ENCODE assay signal across 12 cellular contexts in the genomic region with DNA sequence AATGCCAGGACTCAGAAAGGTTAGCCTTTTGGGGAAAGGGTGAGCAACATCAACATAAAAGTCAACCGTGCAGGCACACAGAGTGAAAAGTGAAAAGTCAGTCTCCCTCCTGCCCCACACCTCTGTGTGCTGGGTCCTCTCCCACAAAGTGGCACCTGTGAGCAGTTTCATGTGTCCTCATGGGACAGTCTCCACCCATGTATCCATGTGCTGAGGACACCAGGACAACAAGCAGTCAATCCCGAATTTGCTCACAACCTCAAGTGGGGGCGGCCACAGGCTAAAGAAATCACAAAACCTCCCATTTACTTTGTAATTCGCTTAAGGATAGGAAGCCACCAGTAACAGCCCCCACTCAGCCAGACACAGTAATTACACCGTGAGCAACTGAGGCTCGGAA.
DNase-seq lines count a peak whose midpoint lies in the region; ATAC-seq and TF ChIP-seq lines count a peak whose summit lies in the region.
"Had no signal": no experiment of that assay in that cellular context is flagged by ENCODE, and none has a peak within 500 bp of the region (broad histone marks: within the 10 kb centered on the region; RNA-seq: fewer than 3 reads in every experiment).

No MANE protein-coding gene starts in this region.

- H2AFZ ChIP-seq in parathyroid adenoma (peak overlapping the region; percentile 23), MM.1S (ENCODE audit: low read length) (no peak overlapping the region)

- H3K27me3 Mint-ChIP-seq in activated CD8-positive, alpha-beta memory T cell treated with anti-CD3 and anti-CD28 coated beads, Interleukin-2, amount 10 ng/mL, durations not matched to agents 7 days and 5 days, result peaks cover 9% of the 10 kb centered on the region
- H3K27me3 Mint-ChIP-seq: CD4-positive, CD25-positive, alpha-beta regulatory T cell had no signal

- H3K9me2 ChIP-seq in MM.1S (replicated peaks; ENCODE audit: insufficient read depth, low read length), result no peaks in the 10 kb centered on the region

- no peak overlapping the region for H3K27ac ChIP-seq in colonic mucosa
- H3K27ac ChIP-seq in parathyroid adenoma, result no peak overlapping the region
- H3K27ac ChIP-seq in MM.1S (ENCODE audit: low read length), result no peak overlapping the region
- H3K27ac ChIP-seq: BLaER1 had no signal

- DNase-seq in activated CD8-positive, alpha-beta memory T cell treated with anti-CD3 and anti-CD28 coated beads, Interleukin-2, amount 10 ng/mL, durations not matched to agents 7 days and 5 days, result peak; percentile 7
- no peak for DNase-seq in activated CD8-positive, alpha-beta memory T cell treated with anti-CD3 and anti-CD28 coated beads for 24 hours
- DNase-seq in colonic mucosa, result peak; percentile 9
- DNase-seq in MM.1S, result no peak
- DNase-seq: 8988T; AML-193; CD4-positive, CD25-positive, alpha-beta regulatory T cell; DMS53 had no signal

- H3K27me3 ChIP-seq in colonic mucosa (no peaks in the 10 kb centered on the region), parathyroid adenoma (ENCODE audit: control insufficient read depth, insufficient read depth, low read length) (no peaks in the 10 kb centered on the region), MM.1S (replicated peaks; ENCODE audit: insufficient read depth, low read length) (no peaks in the 10 kb centered on the region)
- H3K27me3 ChIP-seq: BLaER1 had no signal

- H3K36me3 ChIP-seq in colonic mucosa, result no peaks in the 10 kb centered on the region
- no peaks in the 10 kb centered on the region for H3K36me3 ChIP-seq in parathyroid adenoma (ENCODE audit: control insufficient read depth, insufficient read depth, low read length)
- H3K36me3 ChIP-seq in MM.1S (replicated peaks; ENCODE audit: insufficient read depth, low read length), result no peaks in the 10 kb centered on the region
- H3K36me3 ChIP-seq: BLaER1 had no signal

- CTCF ChIA-PET in activated CD8-positive, alpha-beta memory T cell treated with anti-CD3 and anti-CD28 coated beads, Interleukin-2, amount 10 ng/mL, durations not matched to agents 7 days and 5 days (lab: Charles Lee), result interaction anchor here (1.4 kb wide), 1 partner anchor 146 kb away, joined by 4 read pairs; no protein-coding TSS in a partner anchor

- TF ChIP-seq CTCF in colonic mucosa (IDR thresholded peaks at IDR 0.05) (no peak), parathyroid adenoma (IDR thresholded peaks at IDR 0.05) (no peak), MM.1S (IDR thresholded peaks at IDR 0.05; ENCODE audit: low read length) (no peak)

- H3K4me1 Mint-ChIP-seq in activated CD8-positive, alpha-beta memory T cell treated with anti-CD3 and anti-CD28 coated beads, Interleukin-2, amount 10 ng/mL, durations not matched to agents 7 days and 5 days, result no peaks in the 10 kb centered on the region
- H3K4me1 Mint-ChIP-seq: CD4-positive, CD25-positive, alpha-beta regulatory T cell had no signal

- ATAC-seq in activated CD8-positive, alpha-beta memory T cell treated with anti-CD3 and anti-CD28 coated beads, Interleukin-2, amount 10 ng/mL, durations not matched to agents 7 days and 5 days, result no peak
- no peak for ATAC-seq in HG02588 (IDR thresholded peaks at IDR 0.05; ENCODE audit: unreplicated experiment)
- no peak for ATAC-seq in HG03108 (IDR thresholded peaks at IDR 0.05; ENCODE audit: unreplicated experiment)

- H3K4me1 ChIP-seq in colonic mucosa, result no peaks in the 10 kb centered on the region
- peaks cover 18% of the 10 kb centered on the region for H3K4me1 ChIP-seq in parathyroid adenoma
- H3K4me1 ChIP-seq in MM.1S (ENCODE audit: low read length), result no peaks in the 10 kb centered on the region

- no peaks in the 10 kb centered on the region for H3K79me2 ChIP-seq in parathyroid adenoma
- H3K79me2 ChIP-seq in MM.1S (ENCODE audit: low read length), result no peaks in the 10 kb centered on the region

- H3K4me2 ChIP-seq in parathyroid adenoma (ENCODE audit: low read length), result no peak overlapping the region
- H3K4me2 ChIP-seq in MM.1S (ENCODE audit: low read depth, low read length), result no peak overlapping the region
- H3K4me2 ChIP-seq: BLaER1 had no signal

- H4K20me1 ChIP-seq in MM.1S (ENCODE audit: insufficient read depth, low read length), result no peaks in the 10 kb centered on the region
- H4K20me1 ChIP-seq: BLaER1 had no signal

- H3K27ac Mint-ChIP-seq in activated CD8-positive, alpha-beta memory T cell treated with anti-CD3 and anti-CD28 coated beads, Interleukin-2, amount 10 ng/mL, durations not matched to agents 7 days and 5 days, result no peak overlapping the region

- H3K9me3 ChIP-seq in colonic mucosa (no peaks in the 10 kb centered on the region), parathyroid adenoma (ENCODE audit: control insufficient read depth, low read length) (no peaks in the 10 kb centered on the region), MM.1S (replicated peaks; ENCODE audit: insufficient read depth, low read length) (no peaks in the 10 kb centered on the region)
- H3K9me3 ChIP-seq: BLaER1 had no signal

- no peak overlapping the region for H3K4me3 Mint-ChIP-seq in activated CD8-positive, alpha-beta memory T cell treated with anti-CD3 and anti-CD28 coated beads, Interleukin-2, amount 10 ng/mL, durations not matched to agents 7 days and 5 days
- H3K4me3 Mint-ChIP-seq: CD4-positive, CD25-positive, alpha-beta regulatory T cell had no signal

- intact Hi-C loops in colonic mucosa (cut with DNase I), result loop anchor here (5.0 kb wide), 1 partner anchor 145 kb away; no protein-coding TSS in a partner anchor

- H3K9ac ChIP-seq in colonic mucosa (ENCODE audit: low read depth in 2 of 2, low read length in 2 of 2), result no peak overlapping the region
- H3K9ac ChIP-seq in parathyroid adenoma, result no peak overlapping the region
- no peak overlapping the region for H3K9ac ChIP-seq in MM.1S (ENCODE audit: low read length)
- H3K9ac ChIP-seq: BLaER1 had no signal

- H3K4me3 ChIP-seq in colonic mucosa, result no peak overlapping the region
- no peak overlapping the region for H3K4me3 ChIP-seq in parathyroid adenoma (ENCODE audit: low read depth, low read length)
- no peak overlapping the region for H3K4me3 ChIP-seq in MM.1S (ENCODE audit: low read length)
- H3K4me3 ChIP-seq: BLaER1 had no signal

- no peaks in the 10 kb centered on the region for H3K9me3 Mint-ChIP-seq in activated CD8-positive, alpha-beta memory T cell treated with anti-CD3 and anti-CD28 coated beads, Interleukin-2, amount 10 ng/mL, durations not matched to agents 7 days and 5 days (ENCODE audit: low read depth)

- no peaks in the 10 kb centered on the region for H3K36me3 Mint-ChIP-seq in activated CD8-positive, alpha-beta memory T cell treated with anti-CD3 and anti-CD28 coated beads, Interleukin-2, amount 10 ng/mL, durations not matched to agents 7 days and 5 days
- H3K36me3 Mint-ChIP-seq: CD4-positive, CD25-positive, alpha-beta regulatory T cell had no signal

- no peaks in the 10 kb centered on the region for H3F3A ChIP-seq in MM.1S (ENCODE audit: insufficient read depth, low read length)

Comparison
In these comparisons a context has a peak if more than half of its experiments do, and no peak if none do; other contexts are left out.
1. DNase-seq: peak in activated CD8-positive, alpha-beta memory T cell treated with anti-CD3 and anti-CD28 coated beads, Interleukin-2, amount 10 ng/mL, durations not matched to agents 7 days and 5 days (single experiment) and colonic mucosa (single experiment); none in activated CD8-positive, alpha-beta memory T cell treated with anti-CD3 and anti-CD28 coated beads for 24 hours (single experiment) and MM.1S (single experiment).